Comparison of ENCODE assay signal across 10 cellular contexts in the genomic region with DNA sequence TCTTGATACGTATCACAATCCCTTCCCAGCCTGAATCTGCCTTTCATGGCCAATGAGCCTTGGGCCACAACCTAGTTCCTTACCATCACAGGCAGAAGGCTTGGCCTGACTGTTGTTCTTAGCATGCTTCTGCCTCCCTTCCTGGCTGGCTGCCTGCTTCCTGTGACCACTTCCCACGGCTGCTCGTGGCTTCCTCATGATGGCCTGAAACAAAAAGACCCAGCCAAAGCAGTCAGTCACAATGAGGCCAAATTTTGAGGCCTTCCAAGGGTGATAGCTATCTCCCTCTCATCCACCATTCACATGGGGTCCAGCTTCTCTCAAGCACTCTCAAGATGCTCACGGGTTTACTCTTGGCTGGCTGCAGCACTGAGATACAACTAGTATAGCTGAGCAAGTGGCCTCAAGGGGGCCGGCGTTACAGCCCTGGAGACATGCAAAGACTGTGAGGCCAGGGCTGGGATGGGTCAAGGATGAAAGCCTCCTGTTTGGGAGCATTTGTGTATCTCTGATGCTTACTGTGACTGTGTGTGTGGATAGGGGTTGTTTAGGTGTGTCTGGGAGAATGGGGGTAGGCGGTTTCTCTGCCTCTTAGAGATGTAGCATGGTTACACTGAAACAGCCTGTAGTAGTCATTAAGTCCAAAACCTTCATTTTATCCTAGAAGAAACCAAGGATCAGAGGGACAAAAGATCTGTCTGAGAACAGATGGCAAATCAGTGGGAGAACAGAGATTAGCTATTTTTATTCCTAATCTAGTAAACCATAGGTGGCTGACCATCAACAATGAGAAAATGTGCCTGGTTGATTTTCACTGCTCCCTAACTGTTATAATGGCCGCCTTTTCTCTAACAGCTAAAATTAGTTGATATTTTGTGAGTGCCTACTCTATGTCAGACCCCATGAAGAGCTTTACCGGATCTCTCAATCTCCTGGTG. TPM values are rescaled to one million over a fixed set of nuclear protein-coding genes. Genes with fewer than 3 reads are reported as not detected.
DNase-seq lines count a peak whose midpoint lies in the region; ATAC-seq and TF ChIP-seq lines count a peak whose summit lies in the region.
"Had no signal": no experiment of that assay in that cellular context is flagged by ENCODE, and none has a peak within 500 bp of the region (broad histone marks: within the 10 kb centered on the region; RNA-seq: fewer than 3 reads in every experiment).

No MANE protein-coding gene starts in this region.

- peak; percentile 79 to 80 for DNase-seq in AML-193 (lab: John Stamatoyannopoulos, UW)
- peak; percentile 51 for DNase-seq in activated CD8-positive, alpha-beta T cell treated with anti-CD3 and anti-CD28 coated beads, Interleukin-2, amount 10 ng/mL, durations not matched to agents 7 days and 5 days
- DNase-seq in left lobe of liver (ENCODE audit: low spot score), result no peak
- DNase-seq in GM20000 (ENCODE audit: low spot score), result no peak
- no peak for DNase-seq in SHP77 (lab: John Stamatoyannopoulos, UW)
- DNase-seq: OCI-M1 had no signal

- peaks cover 47% of the 10 kb centered on the region for H3K36me3 Mint-ChIP-seq in activated CD8-positive, alpha-beta T cell treated with anti-CD3 and anti-CD28 coated beads, Interleukin-2, amount 10 ng/mL, durations not matched to agents 7 days and 5 days (ENCODE audit: low read depth)

- peaks cover 6% of the 10 kb centered on the region for H3K9me3 Mint-ChIP-seq in activated CD8-positive, alpha-beta T cell treated with anti-CD3 and anti-CD28 coated beads, Interleukin-2, amount 10 ng/mL, durations not matched to agents 7 days and 5 days (ENCODE audit: insufficient read depth)
- H3K9me3 Mint-ChIP-seq: central memory CD8-positive, alpha-beta T cell had no signal

- H3K27me3 Mint-ChIP-seq in activated CD8-positive, alpha-beta T cell treated with anti-CD3 and anti-CD28 coated beads, Interleukin-2, amount 10 ng/mL, durations not matched to agents 7 days and 5 days (ENCODE audit: low read depth), result no peaks in the 10 kb centered on the region
- H3K27me3 Mint-ChIP-seq: central memory CD8-positive, alpha-beta T cell had no signal

- ATAC-seq in activated CD8-positive, alpha-beta T cell treated with anti-CD3 and anti-CD28 coated beads, Interleukin-2, amount 10 ng/mL, durations not matched to agents 7 days and 5 days, result peak; percentile 35
- ATAC-seq in left lobe of liver (peak; percentile 28), HG02588 (IDR thresholded peaks at IDR 0.05; ENCODE audit: unreplicated experiment) (no peak), HG02763 (IDR thresholded peaks at IDR 0.05; ENCODE audit: unreplicated experiment) (no peak)

- H3K4me1 Mint-ChIP-seq in activated CD8-positive, alpha-beta T cell treated with anti-CD3 and anti-CD28 coated beads, Interleukin-2, amount 10 ng/mL, durations not matched to agents 7 days and 5 days (ENCODE audit: low read depth), result peaks cover 47% of the 10 kb centered on the region

- TF ChIP-seq CTCF in GM12873 (IDR thresholded peaks at IDR 0.05; ENCODE audit: insufficient read depth, low read depth, low read length, missing control alignments) (peak; percentile 4), GM20000 (IDR thresholded peaks at IDR 0.05; ENCODE audit: extremely low read depth, missing control alignments) (no peak)

- CTCF ChIA-PET in activated CD8-positive, alpha-beta T cell treated with anti-CD3 and anti-CD28 coated beads, Interleukin-2, amount 10 ng/mL, durations not matched to agents 7 days and 5 days (lab: Charles Lee), result interaction anchor here (0.9 to 1.8 kb wide), 4 partner anchors 16 to 179 kb away, joined by 3 to 9 read pairs (median 5); no protein-coding TSS in a partner anchor

- POLR2A ChIA-PET in activated CD8-positive, alpha-beta T cell treated with anti-CD3 and anti-CD28 coated beads, Interleukin-2, amount 10 ng/mL, durations not matched to agents 7 days and 5 days (lab: Charles Lee), result interaction anchor here (1.0 to 2.1 kb wide), 5 partner anchors 13 to 613 kb away, joined by 3 to 6 read pairs (median 3); a partner anchor contains a TSS

- peak overlapping the region; percentile 84 for H3K27ac Mint-ChIP-seq in activated CD8-positive, alpha-beta T cell treated with anti-CD3 and anti-CD28 coated beads, Interleukin-2, amount 10 ng/mL, durations not matched to agents 7 days and 5 days

- H3K4me3 Mint-ChIP-seq in activated CD8-positive, alpha-beta T cell treated with anti-CD3 and anti-CD28 coated beads, Interleukin-2, amount 10 ng/mL, durations not matched to agents 7 days and 5 days, result no peak overlapping the region
- H3K4me3 Mint-ChIP-seq: central memory CD8-positive, alpha-beta T cell had no signal

RNA-seq across cellular contexts. Expression of a gene that starts 5.4 kb away (rescaled TPM):
- 10 to 100 TPM; 25.4 to 25.9 TPM for total RNA-seq in activated CD8-positive, alpha-beta T cell treated with anti-CD3 and anti-CD28 coated beads, Interleukin-2, amount 10 ng/mL, durations not matched to agents 7 days and 5 days
- 4.3 TPM for total RNA-seq in left lobe of liver

RNA-seq across cellular contexts. Expression of a gene that starts 5.7 kb away (rescaled TPM):
- total RNA-seq in activated CD8-positive, alpha-beta T cell treated with anti-CD3 and anti-CD28 coated beads, Interleukin-2, amount 10 ng/mL, durations not matched to agents 7 days and 5 days, result 10 to 100 TPM; 59.8 to 61.8 TPM
- total RNA-seq in left lobe of liver, result 11.8 TPM

RNA-seq across cellular contexts. Expression of a gene that starts 7.9 kb away (rescaled TPM):
- total RNA-seq in activated CD8-positive, alpha-beta T cell treated with anti-CD3 and anti-CD28 coated beads, Interleukin-2, amount 10 ng/mL, durations not matched to agents 7 days and 5 days, result 10 to 100 TPM; 16.8 TPM
- total RNA-seq in left lobe of liver, result not detected

Comparison
In these comparisons a context has a peak if more than half of its experiments do, and no peak if none do; other contexts are left out.
1. DNase-seq: peak in AML-193 (2 of 2) and activated CD8-positive, alpha-beta T cell treated with anti-CD3 and anti-CD28 coated beads, Interleukin-2, amount 10 ng/mL, durations not matched to agents 7 days and 5 days (single experiment); none in left lobe of liver (single experiment), GM20000 (single experiment) and SHP77 (0 of 2).
2. ATAC-seq: peak in activated CD8-positive, alpha-beta T cell treated with anti-CD3 and anti-CD28 coated beads, Interleukin-2, amount 10 ng/mL, durations not matched to agents 7 days and 5 days (single experiment) and left lobe of liver (single experiment); none in HG02588 (single experiment) and HG02763 (single experiment).
3. RNA of a gene that starts 7.9 kb away (total RNA-seq): 16.8 TPM in activated CD8-positive, alpha-beta T cell treated with anti-CD3 and anti-CD28 coated beads, Interleukin-2, amount 10 ng/mL, durations not matched to agents 7 days and 5 days; not detected in left lobe of liver (single experiment); every median in the first group is over 10 times any median in the second.